Comparison of ENCODE assay signal across 28 cellular contexts in the genomic region with DNA sequence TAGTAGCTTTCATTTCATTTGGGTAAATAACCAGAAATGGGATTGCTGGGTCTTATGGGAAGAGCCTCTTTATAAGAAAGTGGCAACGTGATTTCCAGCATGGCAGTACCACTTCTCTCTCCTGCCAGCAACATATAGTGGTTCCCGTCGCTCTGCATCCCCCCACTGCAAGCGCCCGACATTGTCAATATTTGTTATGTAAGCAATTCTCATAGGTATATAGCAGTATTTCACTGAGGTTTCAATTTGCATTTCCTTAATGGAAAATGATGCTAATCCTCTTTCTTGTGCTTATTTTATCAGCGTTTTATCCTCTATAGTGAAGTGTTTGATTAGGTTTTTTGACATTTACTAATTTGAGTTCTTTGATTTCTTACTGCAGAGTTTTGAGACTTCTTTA.
"Had no signal": no experiment of that assay in that cellular context is flagged by ENCODE, and none has a peak within 500 bp of the region (broad histone marks: within the 10 kb centered on the region; RNA-seq: fewer than 3 reads in every experiment).

No MANE protein-coding gene starts in this region.

- H3K36me3 ChIP-seq: adrenal gland, colonic mucosa, WERI-Rb-1 had no signal

- H3K27ac ChIP-seq: adrenal gland, body of pancreas, colonic mucosa, WERI-Rb-1 had no signal

- H3K9me3 ChIP-seq: adrenal gland, body of pancreas, colonic mucosa had no signal

- ATAC-seq: activated CD4-positive, CD25-positive, alpha-beta regulatory T cell treated with anti-CD3 and anti-CD28 coated beads, Interleukin-2, amount 50 U/mL, for 24 hours; activated CD8-positive, alpha-beta memory T cell treated with anti-CD3 and anti-CD28 coated beads, Interleukin-2, amount 10 ng/mL, durations not matched to agents 7 days and 5 days; activated CD8-positive, alpha-beta T cell treated with anti-CD3 and anti-CD28 coated beads for 36 hours; activated naive CD8-positive, alpha-beta T cell treated with anti-CD3 and anti-CD28 coated beads, Interleukin-2, amount 50 U/mL, for 24 hours; body of pancreas; esophagus mucosa; T-helper 17 cell had no signal

- DNase-seq: activated B cell treated with CpG ODN at 0.5 μM for 24 hours; activated CD4-positive, alpha-beta T cell treated with anti-CD3 and anti-CD28 coated beads for 48 hours; activated CD4-positive, alpha-beta T cell treated with anti-CD3 and anti-CD28 coated beads, Interleukin-2, amount 50 U/mL, for 1 hour; activated CD4-positive, alpha-beta T cell treated with anti-CD3 and anti-CD28 coated beads, Interleukin-2, amount 50 U/mL, for 48 hours; activated CD8-positive, alpha-beta memory T cell treated with anti-CD3 and anti-CD28 coated beads, Interleukin-2, amount 10 ng/mL, durations not matched to agents 7 days and 5 days; activated CD8-positive, alpha-beta memory T cell treated with anti-CD3 and anti-CD28 coated beads, Interleukin-2, amount 50 U/mL, for 4 hours; activated CD8-positive, alpha-beta T cell treated with anti-CD3 and anti-CD28 coated beads for 36 hours; activated effector memory CD4-positive, alpha-beta T cell treated with anti-CD3 and anti-CD28 coated beads, Interleukin-2, amount 50 U/mL, for 16 hours; activated naive CD4-positive, alpha-beta T cell treated with anti-CD3 and anti-CD28 coated beads for 36 hours; activated naive CD8-positive, alpha-beta T cell treated with anti-CD3 and anti-CD28 coated beads for 36 hours; activated naive CD8-positive, alpha-beta T cell treated with anti-CD3 and anti-CD28 coated beads, Interleukin-2, amount 50 U/mL, for 24 hours; activated T-cell treated with anti-CD3 and anti-CD28 coated beads, Interleukin-2, amount 50 U/mL, for 1 hour; activated T-cell treated with anti-CD3 and anti-CD28 coated beads, Interleukin-2, amount 50 U/mL, for 48 hours; amygdala; body of pancreas; central memory CD4-positive, alpha-beta T cell; cerebellar nuclear complex; colonic mucosa; effector CD8-positive, alpha-beta T cell; foreskin fibroblast; T-helper 1 cell; T-helper 17 cell; T1000; WERI-Rb-1 had no signal

- FAIRE-seq: frontal cortex had no signal

- H3K4me1 ChIP-seq: adrenal gland, body of pancreas, colonic mucosa had no signal

- H3K27me3 ChIP-seq: adrenal gland, body of pancreas, colonic mucosa had no signal

- H3K4me3 ChIP-seq: adrenal gland, body of pancreas, colonic mucosa had no signal
